Comparison of ENCODE assay signal across 35 cellular contexts in the genomic region with DNA sequence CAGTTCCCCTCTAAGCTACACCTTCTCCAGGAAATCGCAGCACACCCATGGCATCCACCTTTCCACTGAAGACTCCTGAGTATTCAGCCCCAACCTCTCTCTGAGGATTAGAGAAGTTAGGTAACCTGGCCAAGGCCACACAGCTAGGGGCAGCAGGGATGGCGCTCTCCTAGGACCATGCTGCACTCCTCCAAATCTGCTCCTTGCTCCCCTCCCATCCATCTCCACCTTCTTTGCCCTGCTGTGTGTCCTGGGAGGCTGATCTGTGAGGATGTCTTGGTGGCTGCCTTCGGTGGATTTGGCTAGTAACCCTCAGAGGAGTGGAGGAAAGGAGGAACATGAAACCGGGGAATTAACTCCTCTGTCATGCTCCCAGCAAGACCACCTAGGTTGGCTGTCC. TPM values are rescaled to one million over a fixed set of nuclear protein-coding genes. Genes with fewer than 3 reads are reported as not detected.
"Had no signal": no experiment of that assay in that cellular context is flagged by ENCODE, and none has a peak within 500 bp of the region (broad histone marks: within the 10 kb centered on the region; RNA-seq: fewer than 3 reads in every experiment).

No MANE protein-coding gene starts in this region.

- FAIRE-seq: bronchial epithelial cell had no signal

- H3K4me1 Mint-ChIP-seq: activated T-helper 17 cell treated with anti-CD3 and anti-CD28 coated beads, Interleukin-2, amount 50 U/mL, for 72 hours had no signal

- ATAC-seq: activated naive CD4-positive, alpha-beta T cell treated with anti-CD3 and anti-CD28 coated beads, Interleukin-2, amount 50 U/mL, for 72 hours; activated T-cell treated with anti-CD3 and anti-CD28 coated beads, Interleukin-2, amount 50 U/mL, for 72 hours; activated T-helper 17 cell treated with anti-CD3 and anti-CD28 coated beads, Interleukin-2, amount 50 U/mL, for 72 hours had no signal

- H3K4me3 Mint-ChIP-seq: activated CD4-positive, alpha-beta memory T cell treated with anti-CD3 and anti-CD28 coated beads, Interleukin-2, amount 10 ng/mL, durations not matched to agents 7 days and 5 days; activated naive CD4-positive, alpha-beta T cell treated with anti-CD3 and anti-CD28 coated beads for 36 hours; activated T-cell treated with anti-CD3 and anti-CD28 coated beads, Interleukin-2, amount 50 U/mL, for 72 hours; activated T-helper 17 cell treated with anti-CD3 and anti-CD28 coated beads, Interleukin-2, amount 50 U/mL, for 72 hours; brain had no signal

- H3K27ac Mint-ChIP-seq: activated CD4-positive, alpha-beta memory T cell treated with anti-CD3 and anti-CD28 coated beads, Interleukin-2, amount 10 ng/mL, durations not matched to agents 7 days and 5 days; activated naive CD4-positive, alpha-beta T cell treated with anti-CD3 and anti-CD28 coated beads for 36 hours; activated T-cell treated with anti-CD3 and anti-CD28 coated beads, Interleukin-2, amount 50 U/mL, for 72 hours; activated T-helper 17 cell treated with anti-CD3 and anti-CD28 coated beads, Interleukin-2, amount 50 U/mL, for 72 hours; brain had no signal

- H3K9me3 ChIP-seq: adrenal gland had no signal

- H3K9ac ChIP-seq: KMS-11 had no signal

- H3K36me3 Mint-ChIP-seq: activated naive CD4-positive, alpha-beta T cell treated with anti-CD3 and anti-CD28 coated beads, Interleukin-2, amount 50 U/mL, for 72 hours; brain had no signal

- H3K4me2 ChIP-seq: KMS-11 had no signal

- DNase-seq: activated CD4-positive, alpha-beta memory T cell treated with anti-CD3 and anti-CD28 coated beads, Interleukin-2, amount 10 ng/mL, durations not matched to agents 7 days and 5 days; activated CD4-positive, alpha-beta T cell treated with anti-CD3 and anti-CD28 coated beads for 1 hour; activated CD4-positive, alpha-beta T cell treated with anti-CD3 and anti-CD28 coated beads for 48 hours; activated CD4-positive, CD25-positive, alpha-beta regulatory T cell; activated gamma-delta T cell treated with Interleukin-2 at 50 U/mL for 16 hours; activated naive CD4-positive, alpha-beta T cell treated with anti-CD3 and anti-CD28 coated beads for 36 hours; activated T-cell treated with anti-CD3 and anti-CD28 coated beads, Interleukin-2, amount 50 U/mL, for 1 hour; activated T-cell treated with anti-CD3 and anti-CD28 coated beads, Interleukin-2, amount 50 U/mL, for 72 hours; adrenal gland; caudate nucleus; MM.1S; NCI-H1092; NCI-H1436 treated with DMSO at 0.1 percent for 48 hours; NCI-H187; NCI-H2029 treated with DMSO at 0.1 percent for 48 hours; NCI-H2107; NCI-H2171; NCI-H510A; NCI-H526; NCI-H748 treated with DMSO at 0.1 percent for 48 hours; NK-92 treated with Interleukin-12 subunit alpha and Interleukin-12 subunit beta, amount 100 ng/mL, for 24 hours; OCI-M1; Right ventricle myocardium superior; SW 1271; T-helper 1 cell; T-helper 2 cell; T-helper 9 cell; WERI-Rb-1 had no signal

- H3K9me3 Mint-ChIP-seq: activated CD4-positive, alpha-beta memory T cell treated with anti-CD3 and anti-CD28 coated beads, Interleukin-2, amount 10 ng/mL, durations not matched to agents 7 days and 5 days; activated naive CD4-positive, alpha-beta T cell treated with anti-CD3 and anti-CD28 coated beads for 36 hours; activated naive CD4-positive, alpha-beta T cell treated with anti-CD3 and anti-CD28 coated beads, Interleukin-2, amount 50 U/mL, for 72 hours; activated T-cell treated with anti-CD3 and anti-CD28 coated beads, Interleukin-2, amount 50 U/mL, for 72 hours; activated T-helper 17 cell treated with anti-CD3 and anti-CD28 coated beads, Interleukin-2, amount 50 U/mL, for 72 hours had no signal

- H3K27me3 ChIP-seq: adrenal gland had no signal

- H3K4me3 ChIP-seq: adrenal gland had no signal

- H3K27ac ChIP-seq: adrenal gland, KMS-11, WERI-Rb-1 had no signal

- H3K36me3 ChIP-seq: adrenal gland, WERI-Rb-1 had no signal

RNA-seq across cellular contexts. Expression of a gene that starts 20.0 kb away (rescaled TPM):
- total RNA-seq: activated CD4-positive, alpha-beta memory T cell treated with anti-CD3 and anti-CD28 coated beads, Interleukin-2, amount 10 ng/mL, durations not matched to agents 7 days and 5 days; activated CD8-positive, alpha-beta memory T cell treated with anti-CD3 and anti-CD28 coated beads for 36 hours; activated naive CD4-positive, alpha-beta T cell treated with anti-CD3 and anti-CD28 coated beads for 36 hours; activated naive CD4-positive, alpha-beta T cell treated with anti-CD3 and anti-CD28 coated beads, Interleukin-2, amount 50 U/mL, for 72 hours; activated T-helper 17 cell treated with anti-CD3 and anti-CD28 coated beads, Interleukin-2, amount 50 U/mL, for 72 hours; bronchial epithelial cell; LHCN-M2; Right ventricle myocardium superior had no signal
